ENCODE assay signal across 1 cellular context in the genomic region with DNA sequence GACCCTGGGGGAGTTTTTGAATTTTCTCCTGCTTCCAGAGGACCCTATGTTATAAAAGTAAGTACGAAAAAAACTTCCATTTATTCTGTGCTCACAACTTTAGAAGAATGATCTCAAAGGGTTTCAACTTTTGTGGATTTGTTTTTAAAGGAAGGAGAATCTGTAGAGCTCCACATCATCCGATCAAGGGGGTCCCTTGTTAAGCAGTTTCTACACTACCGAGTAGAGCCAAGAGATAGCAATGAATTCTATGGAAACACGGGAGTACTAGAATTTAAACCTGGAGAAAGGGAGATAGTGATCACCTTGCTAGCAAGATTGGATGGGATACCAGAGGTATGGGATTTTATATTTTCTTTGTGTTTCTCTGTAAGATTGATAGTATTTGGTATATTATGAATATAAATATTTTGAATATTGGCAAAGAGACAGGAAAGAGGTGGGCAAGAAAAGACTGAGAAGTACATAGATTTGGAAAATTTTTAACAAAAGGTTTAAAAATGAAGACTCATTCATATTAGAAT.
TF ChIP-seq lines count a peak whose summit lies in the region.

No MANE protein-coding gene starts in this region.

TF ChIP-seq in K562, 482 proteins besides CTCF, POLR2A, EP300 and RAD21 (continued from another document):
- TF ChIP-seq, protein P1, sequence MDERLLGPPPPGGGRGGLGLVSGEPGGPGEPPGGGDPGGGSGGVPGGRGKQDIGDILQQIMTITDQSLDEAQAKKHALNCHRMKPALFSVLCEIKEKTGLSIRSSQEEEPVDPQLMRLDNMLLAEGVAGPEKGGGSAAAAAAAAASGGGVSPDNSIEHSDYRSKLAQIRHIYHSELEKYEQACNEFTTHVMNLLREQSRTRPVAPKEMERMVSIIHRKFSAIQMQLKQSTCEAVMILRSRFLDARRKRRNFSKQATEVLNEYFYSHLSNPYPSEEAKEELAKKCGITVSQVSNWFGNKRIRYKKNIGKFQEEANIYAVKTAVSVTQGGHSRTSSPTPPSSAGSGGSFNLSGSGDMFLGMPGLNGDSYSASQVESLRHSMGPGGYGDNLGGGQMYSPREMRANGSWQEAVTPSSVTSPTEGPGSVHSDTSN (CRISPR knock-in tag; IDR thresholded peaks at IDR 0.05; ENCODE audit: low read depth) = no peak
- TF ChIP-seq, protein P1 (tag; conservative IDR thresholded peaks at IDR 0.05; ENCODE audit: low read depth) = no peak
- TF ChIP-seq TBP (optimal IDR thresholded peaks at IDR 0.05; ENCODE audit: low read depth, low read length) (peak; percentile 40), ZFP36 (IDR thresholded peaks at IDR 0.05; ENCODE audit: low read depth, low read length, partially characterized antibody) (no peak), KLF16 (IDR thresholded peaks at IDR 0.05) (no peak), SMARCB1 (IDR thresholded peaks at IDR 0.05; ENCODE audit: insufficient read length, low read depth) (peak; percentile 17), HLTF (IDR thresholded peaks at IDR 0.05) (no peak), NCOA2 (IDR thresholded peaks at IDR 0.05; ENCODE audit: partially characterized antibody in 2 of 2) (peak in 1 of 2 experiments; percentile 50), KAT7 (CRISPR knock-in tag; IDR thresholded peaks at IDR 0.05; ENCODE audit: borderline replicate concordance) (no peak), HIVEP1 (CRISPR knock-in tag; IDR thresholded peaks at IDR 0.05) (no peak), NEUROD1 (IDR thresholded peaks at IDR 0.05; ENCODE audit: borderline replicate concordance, low read depth, low read length, partially characterized antibody) (no peak), FOXM1 (IDR thresholded peaks at IDR 0.05; ENCODE audit: low read depth) (no peak), FOXM1 (CRISPR knock-in tag; IDR thresholded peaks at IDR 0.05; ENCODE audit: low read depth) (no peak), SLC30A9 (CRISPR knock-in tag; IDR thresholded peaks at IDR 0.05) (no peak), FOS (IDR thresholded peaks at IDR 0.05; ENCODE audit: extremely low read depth, insufficient read length) (no peak), ZNF431 (CRISPR knock-in tag; IDR thresholded peaks at IDR 0.05) (no peak), SAP30 (IDR thresholded peaks at IDR 0.05; ENCODE audit: borderline replicate concordance, insufficient read depth, low read depth, low read length, poor library complexity, severe bottlenecking) (no peak), ZSCAN29 (IDR thresholded peaks at IDR 0.05) (no peak), HDGF (IDR thresholded peaks at IDR 0.05) (no peak), KLF13 (tag; IDR thresholded peaks at IDR 0.05; ENCODE audit: borderline replicate concordance, low read depth) (no peak), COPS2 (conservative IDR thresholded peaks at IDR 0.05) (no peak), MTF1 (CRISPR knock-in tag; IDR thresholded peaks at IDR 0.05; ENCODE audit: borderline replicate concordance) (no peak), TRIM28 (IDR thresholded peaks at IDR 0.05) (no peak), ZNF785 (CRISPR knock-in tag; IDR thresholded peaks at IDR 0.05) (no peak), MEIS2 (IDR thresholded peaks at IDR 0.05; ENCODE audit: partially characterized antibody) (no peak), NCOR1 (IDR thresholded peaks at IDR 0.05) (no peak), TARDBP (IDR thresholded peaks at IDR 0.05) (no peak), ARNT (IDR thresholded peaks at IDR 0.05) (0 out of 4 replicates have a peak, but pooled peaks of 1 of the 2 experiments have one; percentile 21), BACH1 (tag; IDR thresholded peaks at IDR 0.05) (0 out of 2 replicates have a peak, but pooled peaks have one; percentile 49), RHOXF2B (CRISPR knock-in tag; conservative IDR thresholded peaks at IDR 0.05) (no peak)
- TF ChIP-seq, protein P2, sequence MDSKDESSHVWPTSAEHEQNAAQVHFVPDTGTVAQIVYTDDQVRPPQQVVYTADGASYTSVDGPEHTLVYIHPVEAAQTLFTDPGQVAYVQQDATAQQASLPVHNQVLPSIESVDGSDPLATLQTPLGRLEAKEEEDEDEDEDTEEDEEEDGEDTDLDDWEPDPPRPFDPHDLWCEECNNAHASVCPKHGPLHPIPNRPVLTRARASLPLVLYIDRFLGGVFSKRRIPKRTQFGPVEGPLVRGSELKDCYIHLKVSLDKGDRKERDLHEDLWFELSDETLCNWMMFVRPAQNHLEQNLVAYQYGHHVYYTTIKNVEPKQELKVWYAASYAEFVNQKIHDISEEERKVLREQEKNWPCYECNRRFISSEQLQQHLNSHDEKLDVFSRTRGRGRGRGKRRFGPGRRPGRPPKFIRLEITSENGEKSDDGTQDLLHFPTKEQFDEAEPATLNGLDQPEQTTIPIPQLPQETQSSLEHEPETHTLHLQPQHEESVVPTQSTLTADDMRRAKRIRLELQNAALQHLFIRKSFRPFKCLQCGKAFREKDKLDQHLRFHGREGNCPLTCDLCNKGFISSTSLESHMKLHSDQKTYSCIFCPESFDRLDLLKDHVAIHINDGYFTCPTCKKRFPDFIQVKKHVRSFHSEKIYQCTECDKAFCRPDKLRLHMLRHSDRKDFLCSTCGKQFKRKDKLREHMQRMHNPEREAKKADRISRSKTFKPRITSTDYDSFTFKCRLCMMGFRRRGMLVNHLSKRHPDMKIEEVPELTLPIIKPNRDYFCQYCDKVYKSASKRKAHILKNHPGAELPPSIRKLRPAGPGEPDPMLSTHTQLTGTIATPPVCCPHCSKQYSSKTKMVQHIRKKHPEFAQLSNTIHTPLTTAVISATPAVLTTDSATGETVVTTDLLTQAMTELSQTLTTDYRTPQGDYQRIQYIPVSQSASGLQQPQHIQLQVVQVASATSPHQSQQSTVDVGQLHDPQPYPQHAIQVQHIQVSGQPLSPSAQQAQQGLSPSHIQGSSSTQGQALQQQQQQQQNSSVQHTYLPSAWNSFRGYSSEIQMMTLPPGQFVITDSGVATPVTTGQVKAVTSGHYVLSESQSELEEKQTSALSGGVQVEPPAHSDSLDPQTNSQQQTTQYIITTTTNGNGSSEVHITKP (IDR thresholded peaks at IDR 0.05; ENCODE audit: partially characterized antibody) = no peak
- TF ChIP-seq, protein P3, sequence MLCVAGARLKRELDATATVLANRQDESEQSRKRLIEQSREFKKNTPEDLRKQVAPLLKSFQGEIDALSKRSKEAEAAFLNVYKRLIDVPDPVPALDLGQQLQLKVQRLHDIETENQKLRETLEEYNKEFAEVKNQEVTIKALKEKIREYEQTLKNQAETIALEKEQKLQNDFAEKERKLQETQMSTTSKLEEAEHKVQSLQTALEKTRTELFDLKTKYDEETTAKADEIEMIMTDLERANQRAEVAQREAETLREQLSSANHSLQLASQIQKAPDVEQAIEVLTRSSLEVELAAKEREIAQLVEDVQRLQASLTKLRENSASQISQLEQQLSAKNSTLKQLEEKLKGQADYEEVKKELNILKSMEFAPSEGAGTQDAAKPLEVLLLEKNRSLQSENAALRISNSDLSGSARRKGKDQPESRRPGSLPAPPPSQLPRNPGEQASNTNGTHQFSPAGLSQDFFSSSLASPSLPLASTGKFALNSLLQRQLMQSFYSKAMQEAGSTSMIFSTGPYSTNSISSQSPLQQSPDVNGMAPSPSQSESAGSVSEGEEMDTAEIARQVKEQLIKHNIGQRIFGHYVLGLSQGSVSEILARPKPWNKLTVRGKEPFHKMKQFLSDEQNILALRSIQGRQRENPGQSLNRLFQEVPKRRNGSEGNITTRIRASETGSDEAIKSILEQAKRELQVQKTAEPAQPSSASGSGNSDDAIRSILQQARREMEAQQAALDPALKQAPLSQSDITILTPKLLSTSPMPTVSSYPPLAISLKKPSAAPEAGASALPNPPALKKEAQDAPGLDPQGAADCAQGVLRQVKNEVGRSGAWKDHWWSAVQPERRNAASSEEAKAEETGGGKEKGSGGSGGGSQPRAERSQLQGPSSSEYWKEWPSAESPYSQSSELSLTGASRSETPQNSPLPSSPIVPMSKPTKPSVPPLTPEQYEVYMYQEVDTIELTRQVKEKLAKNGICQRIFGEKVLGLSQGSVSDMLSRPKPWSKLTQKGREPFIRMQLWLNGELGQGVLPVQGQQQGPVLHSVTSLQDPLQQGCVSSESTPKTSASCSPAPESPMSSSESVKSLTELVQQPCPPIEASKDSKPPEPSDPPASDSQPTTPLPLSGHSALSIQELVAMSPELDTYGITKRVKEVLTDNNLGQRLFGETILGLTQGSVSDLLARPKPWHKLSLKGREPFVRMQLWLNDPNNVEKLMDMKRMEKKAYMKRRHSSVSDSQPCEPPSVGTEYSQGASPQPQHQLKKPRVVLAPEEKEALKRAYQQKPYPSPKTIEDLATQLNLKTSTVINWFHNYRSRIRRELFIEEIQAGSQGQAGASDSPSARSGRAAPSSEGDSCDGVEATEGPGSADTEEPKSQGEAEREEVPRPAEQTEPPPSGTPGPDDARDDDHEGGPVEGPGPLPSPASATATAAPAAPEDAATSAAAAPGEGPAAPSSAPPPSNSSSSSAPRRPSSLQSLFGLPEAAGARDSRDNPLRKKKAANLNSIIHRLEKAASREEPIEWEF (CRISPR knock-in tag; IDR thresholded peaks at IDR 0.05) = no peak
- TF ChIP-seq, protein P4, sequence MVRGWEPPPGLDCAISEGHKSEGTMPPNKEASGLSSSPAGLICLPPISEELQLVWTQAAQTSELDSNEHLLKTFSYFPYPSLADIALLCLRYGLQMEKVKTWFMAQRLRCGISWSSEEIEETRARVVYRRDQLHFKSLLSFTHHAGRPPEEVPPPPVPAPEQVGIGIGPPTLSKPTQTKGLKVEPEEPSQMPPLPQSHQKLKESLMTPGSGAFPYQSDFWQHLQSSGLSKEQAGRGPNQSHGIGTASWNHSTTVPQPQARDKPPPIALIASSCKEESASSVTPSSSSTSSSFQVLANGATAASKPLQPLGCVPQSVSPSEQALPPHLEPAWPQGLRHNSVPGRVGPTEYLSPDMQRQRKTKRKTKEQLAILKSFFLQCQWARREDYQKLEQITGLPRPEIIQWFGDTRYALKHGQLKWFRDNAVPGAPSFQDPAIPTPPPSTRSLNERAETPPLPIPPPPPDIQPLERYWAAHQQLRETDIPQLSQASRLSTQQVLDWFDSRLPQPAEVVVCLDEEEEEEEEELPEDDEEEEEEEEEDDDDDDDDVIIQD (CRISPR knock-in tag; IDR thresholded peaks at IDR 0.05) = no peak
- TF ChIP-seq, protein P5, sequence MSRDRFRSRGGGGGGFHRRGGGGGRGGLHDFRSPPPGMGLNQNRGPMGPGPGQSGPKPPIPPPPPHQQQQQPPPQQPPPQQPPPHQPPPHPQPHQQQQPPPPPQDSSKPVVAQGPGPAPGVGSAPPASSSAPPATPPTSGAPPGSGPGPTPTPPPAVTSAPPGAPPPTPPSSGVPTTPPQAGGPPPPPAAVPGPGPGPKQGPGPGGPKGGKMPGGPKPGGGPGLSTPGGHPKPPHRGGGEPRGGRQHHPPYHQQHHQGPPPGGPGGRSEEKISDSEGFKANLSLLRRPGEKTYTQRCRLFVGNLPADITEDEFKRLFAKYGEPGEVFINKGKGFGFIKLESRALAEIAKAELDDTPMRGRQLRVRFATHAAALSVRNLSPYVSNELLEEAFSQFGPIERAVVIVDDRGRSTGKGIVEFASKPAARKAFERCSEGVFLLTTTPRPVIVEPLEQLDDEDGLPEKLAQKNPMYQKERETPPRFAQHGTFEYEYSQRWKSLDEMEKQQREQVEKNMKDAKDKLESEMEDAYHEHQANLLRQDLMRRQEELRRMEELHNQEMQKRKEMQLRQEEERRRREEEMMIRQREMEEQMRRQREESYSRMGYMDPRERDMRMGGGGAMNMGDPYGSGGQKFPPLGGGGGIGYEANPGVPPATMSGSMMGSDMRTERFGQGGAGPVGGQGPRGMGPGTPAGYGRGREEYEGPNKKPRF (IDR thresholded peaks at IDR 0.05; ENCODE audit: low read depth, low read length) = no peak
- TF ChIP-seq, protein P6, sequence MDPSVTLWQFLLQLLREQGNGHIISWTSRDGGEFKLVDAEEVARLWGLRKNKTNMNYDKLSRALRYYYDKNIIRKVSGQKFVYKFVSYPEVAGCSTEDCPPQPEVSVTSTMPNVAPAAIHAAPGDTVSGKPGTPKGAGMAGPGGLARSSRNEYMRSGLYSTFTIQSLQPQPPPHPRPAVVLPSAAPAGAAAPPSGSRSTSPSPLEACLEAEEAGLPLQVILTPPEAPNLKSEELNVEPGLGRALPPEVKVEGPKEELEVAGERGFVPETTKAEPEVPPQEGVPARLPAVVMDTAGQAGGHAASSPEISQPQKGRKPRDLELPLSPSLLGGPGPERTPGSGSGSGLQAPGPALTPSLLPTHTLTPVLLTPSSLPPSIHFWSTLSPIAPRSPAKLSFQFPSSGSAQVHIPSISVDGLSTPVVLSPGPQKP (CRISPR knock-in tag; IDR thresholded peaks at IDR 0.05) = no peak
